ENCODE assay signal across 18 cellular contexts in the genomic region with DNA sequence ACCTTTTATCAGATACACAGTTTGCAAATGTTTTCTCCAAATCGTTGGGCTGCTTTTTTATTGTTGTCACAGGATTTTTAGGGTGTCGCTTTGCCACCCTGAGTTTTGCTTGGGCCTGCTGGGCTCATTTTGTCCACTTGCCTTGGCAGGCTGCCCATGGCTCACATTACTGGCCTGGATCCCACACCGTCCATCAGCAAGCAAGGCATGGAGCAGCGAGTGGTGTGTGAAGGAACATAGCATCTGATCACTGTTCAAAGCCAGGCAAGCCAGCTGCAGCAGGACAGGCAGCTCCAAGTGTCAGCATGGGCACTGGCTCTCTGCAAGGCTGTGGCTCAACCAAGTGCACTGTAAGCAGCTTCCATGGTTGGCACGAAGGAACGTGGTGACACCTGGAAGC.
"Had no signal": no experiment of that assay in that cellular context is flagged by ENCODE, and none has a peak within 500 bp of the region (broad histone marks: within the 10 kb centered on the region; RNA-seq: fewer than 3 reads in every experiment).

No MANE protein-coding gene starts in this region.

- H3K27ac Mint-ChIP-seq: naive thymus-derived CD8-positive, alpha-beta T cell; stimulated activated effector memory CD8-positive, alpha-beta T cell treated with anti-CD3 and anti-CD28 coated beads, Interleukin-12 subunit alpha, Interleukin-12 subunit beta, amount 100 ng/mL, for 72 hours had no signal

- H3K27me3 Mint-ChIP-seq: naive thymus-derived CD8-positive, alpha-beta T cell had no signal

- H3K27me3 ChIP-seq: colonic mucosa, esophagus squamous epithelium, pancreas, right lobe of liver, tibial artery, upper lobe of left lung had no signal

- H3K9me3 ChIP-seq: colonic mucosa, pancreas, prostate gland, right lobe of liver, tibial artery had no signal

- ATAC-seq: left lobe of liver; naive thymus-derived CD8-positive, alpha-beta T cell; pancreas; stimulated activated effector memory CD8-positive, alpha-beta T cell treated with anti-CD3 and anti-CD28 coated beads, Interleukin-12 subunit alpha, Interleukin-12 subunit beta, amount 100 ng/mL, for 72 hours; stimulated activated naive CD8-positive, alpha-beta T cell treated with anti-CD3 and anti-CD28 coated beads, Interleukin-15, Interleukin-2, amounts not matched to agents 100 U/mL and 50 U/mL, for 24 hours had no signal

- H3K4me3 ChIP-seq: colonic mucosa, esophagus squamous epithelium, pancreas, prostate gland, right lobe of liver, tibial artery, upper lobe of left lung had no signal

- H3K4me1 ChIP-seq: colonic mucosa, esophagus squamous epithelium, pancreas, prostate gland, right lobe of liver, tibial artery, upper lobe of left lung had no signal

- H3K36me3 ChIP-seq: colonic mucosa, esophagus squamous epithelium, pancreas, prostate gland, right lobe of liver, tibial artery, upper lobe of left lung had no signal

- H3K4me3 Mint-ChIP-seq: naive thymus-derived CD8-positive, alpha-beta T cell; stimulated activated effector memory CD8-positive, alpha-beta T cell treated with anti-CD3 and anti-CD28 coated beads, Interleukin-12 subunit alpha, Interleukin-12 subunit beta, amount 100 ng/mL, for 72 hours had no signal

- H3K4me1 Mint-ChIP-seq: naive thymus-derived CD8-positive, alpha-beta T cell; stimulated activated effector memory CD8-positive, alpha-beta T cell treated with anti-CD3 and anti-CD28 coated beads, Interleukin-12 subunit alpha, Interleukin-12 subunit beta, amount 100 ng/mL, for 72 hours had no signal

- H3K36me3 Mint-ChIP-seq: naive thymus-derived CD8-positive, alpha-beta T cell; stimulated activated effector memory CD8-positive, alpha-beta T cell treated with anti-CD3 and anti-CD28 coated beads, Interleukin-12 subunit alpha, Interleukin-12 subunit beta, amount 100 ng/mL, for 72 hours had no signal

- H3K27ac ChIP-seq: colonic mucosa, esophagus squamous epithelium, pancreas, prostate gland, right lobe of liver, tibial artery, upper lobe of left lung had no signal

- DNase-seq: colonic mucosa; dermis blood vessel endothelial cell; esophagus squamous epithelium; foreskin fibroblast; hippocampal formation; kidney glomerular epithelial cell; mammary epithelial cell; naive thymus-derived CD8-positive, alpha-beta T cell; right lobe of liver; stimulated activated CD4-positive, alpha-beta T cell treated with anti-CD3 and anti-CD28 coated beads, Interleukin-4, amount 100 ng/mL, for 1 hour; stimulated activated CD8-positive, alpha-beta memory T cell treated with anti-CD3 and anti-CD28 coated beads, Interleukin-4, amount 100 ng/mL, for 48 hours; stimulated activated naive CD8-positive, alpha-beta T cell treated with anti-CD3 and anti-CD28 coated beads, Interleukin-15, Interleukin-2, amounts not matched to agents 100 U/mL and 50 U/mL, for 24 hours; tibial artery; upper lobe of left lung had no signal
